ENCODE assay signal across 10 cellular contexts in genomic region chr19:49801966-49802661, GRCh38. TPM values are rescaled to one million over a fixed set of nuclear protein-coding genes. Genes with fewer than 3 reads are reported as not detected.
DNase-seq lines count a peak whose midpoint lies in the region; ATAC-seq, FAIRE-seq and TF ChIP-seq lines count a peak whose summit lies in the region.
"Had no signal": no experiment of that assay in that cellular context is flagged by ENCODE, and none has a peak within 500 bp of the region (broad histone marks: within the 10 kb centered on the region; RNA-seq: fewer than 3 reads in every experiment).

No MANE protein-coding gene starts in this region.

- peaks cover 5% of the 10 kb centered on the region for H4K20me1 ChIP-seq in K562 (replicated peaks; ENCODE audit: control insufficient read depth, insufficient read depth, low read length)

- H3K27ac ChIP-seq in A673 (ENCODE audit: low read depth, low read length, poor library complexity, severe bottlenecking) (peak overlapping the region; percentile 57), K562 (ENCODE audit: extremely low read depth, low read depth, low read length) (no peak overlapping the region), skeletal muscle tissue (ENCODE audit: low read depth, low read length) (no peak overlapping the region), small intestine (ENCODE audit: low read depth in 1 of 2, low read length in 1 of 2) (no peak overlapping the region)

- no peak for TF ChIP-seq POLR2A in K562 (conservative IDR thresholded peaks at IDR 0.05)

- no peaks in the 10 kb centered on the region for H3K9me3 Mint-ChIP-seq in activated naive CD4-positive, alpha-beta T cell treated with anti-CD3 and anti-CD28 coated beads, Interleukin-2, amount 50 U/mL, for 72 hours
- H3K9me3 Mint-ChIP-seq: T-helper 1 cell treated with Interleukin-12 subunit alpha and Interleukin-12 subunit beta and Interleukin-4 antibody, amounts not matched to agents 30 μg/mL and 1 μg/mL, for 36 hours had no signal

- no peak overlapping the region for H3K27ac Mint-ChIP-seq in activated naive CD4-positive, alpha-beta T cell treated with anti-CD3 and anti-CD28 coated beads, Interleukin-2, amount 50 U/mL, for 72 hours
- H3K27ac Mint-ChIP-seq: T-helper 1 cell treated with Interleukin-12 subunit alpha and Interleukin-12 subunit beta and Interleukin-4 antibody, amounts not matched to agents 30 μg/mL and 1 μg/mL, for 36 hours had no signal

- H3K36me3 ChIP-seq in A673 (ENCODE audit: insufficient read depth, low read length, poor library complexity, severe bottlenecking) (peaks cover 24% of the 10 kb centered on the region), K562 (ENCODE audit: control insufficient read depth, insufficient read depth, low read length) (peaks cover 93% of the 10 kb centered on the region), skeletal muscle tissue (ENCODE audit: control insufficient read depth in 3 of 3, insufficient read depth in 3 of 3, low read length in 3 of 3) (peaks cover 31 to 47% (median 36%) of the 10 kb centered on the region in 3 donors), small intestine (ENCODE audit: control insufficient read depth in 2 of 2, insufficient read depth in 2 of 2, low read length in 2 of 2) (peaks cover 12 to 14% of the 10 kb centered on the region in 2 donors)

- peak; percentile 65 for ATAC-seq in K562
- no peak for ATAC-seq in activated naive CD4-positive, alpha-beta T cell treated with anti-CD3 and anti-CD28 coated beads, Interleukin-2, amount 50 U/mL, for 72 hours

- WGBS in K562 (ENCODE audit: insufficient coverage, low coverage, missing lambda C conversion rate): 75% methylated on average over 20 of the region's 38 CpGs
- 53 to 82% (median 78%) methylated on average over 25 to 38 of the region's 38 CpGs for WGBS in small intestine, 3 donors

- in situ Hi-C loops in K562 (cut with MboI): no loop called here

- 0 out of 4 replicates have a peak overlapping the region, but pooled peaks of 1 of the 2 experiments have one; percentile 43 for H3K9ac ChIP-seq in K562 (ENCODE audit: insufficient read depth in 1 of 2, low read depth in 2 of 2, low read length in 2 of 2)
- peak overlapping the region in 2 of 3 donors; percentile 3 to 75 for H3K9ac ChIP-seq in skeletal muscle tissue (ENCODE audit: low read depth in 1 of 3, low read length in 3 of 3)

- no peak overlapping the region for H2AFZ ChIP-seq in K562 (ENCODE audit: low read depth, low read length)

- no peak for TF ChIP-seq EP300 in K562 (IDR thresholded peaks at IDR 0.05; ENCODE audit: low read length)

- no peaks in the 10 kb centered on the region for H3K27me3 ChIP-seq in A673 (replicated peaks; ENCODE audit: insufficient read depth, low read depth, low read length, poor library complexity)
- H3K27me3 ChIP-seq in K562 (ENCODE audit: control insufficient read depth in 2 of 2, insufficient read depth in 2 of 2, low read length in 2 of 2): no peaks in the 10 kb centered on the region
- H3K27me3 ChIP-seq in skeletal muscle tissue (ENCODE audit: control insufficient read depth in 3 of 3, insufficient read depth in 3 of 3, low read length in 3 of 3): no peaks in the 10 kb centered on the region
- H3K27me3 ChIP-seq in small intestine (ENCODE audit: control insufficient read depth in 2 of 2, insufficient read depth in 2 of 2, low read length in 2 of 2): no peaks in the 10 kb centered on the region

- no TSS peak for BruUV-seq in A673 (replicated peaks; lab: Mats Ljungman, UMichigan)
- no TSS peak for BruUV-seq in K562 (replicated peaks; lab: Mats Ljungman, UMichigan)

- peak overlapping the region; percentile 35 for H3K4me3 ChIP-seq in A673 (ENCODE audit: low read depth, low read length, poor library complexity, severe bottlenecking)
- no peak overlapping the region for H3K4me3 ChIP-seq in K562
- peak overlapping the region; percentile 38; the same call in 1 of the 2 replicates for H3K4me3 ChIP-seq in iPS-18c (ENCODE audit: insufficient read depth, low read depth, low read length)
- peak overlapping the region; percentile 54 to 77 (median 65) for H3K4me3 ChIP-seq in skeletal muscle tissue (ENCODE audit: low read length in 3 of 3)
- H3K4me3 ChIP-seq in small intestine (ENCODE audit: low read depth in 1 of 2, low read length in 2 of 2): no peak overlapping the region

- POLR2A ChIA-PET in A673 (lab: Charles Lee; ENCODE audit: low non-redundant PET) (interaction anchor here (0.7 kb wide), 1 partner anchor 9 kb away, joined by 4 read pairs; no protein-coding TSS in a partner anchor), K562 (lab: Yijun Ruan, JAX) (no interaction called here)

- no peak for TF ChIP-seq RAD21 in K562 (CRISPR knock-in tag; conservative IDR thresholded peaks at IDR 0.05 in 1 of 2, IDR thresholded peaks at IDR 0.05 in 1 of 2)

- no peaks in the 10 kb centered on the region for H3K9me3 ChIP-seq in A673 (ENCODE audit: low read depth, low read length, poor library complexity, severe bottlenecking)
- H3K9me3 ChIP-seq in K562 (replicated peaks; ENCODE audit: control insufficient read depth, insufficient read depth, low read depth, low read length): no peaks in the 10 kb centered on the region
- H3K9me3 ChIP-seq in iPS-18c (ENCODE audit: control insufficient read depth, insufficient read depth, low read length): no peaks in the 10 kb centered on the region
- H3K9me3 ChIP-seq in skeletal muscle tissue (ENCODE audit: control insufficient read depth in 3 of 3, low read length in 3 of 3): no peaks in the 10 kb centered on the region
- H3K9me3 ChIP-seq in small intestine (ENCODE audit: control insufficient read depth, low read depth): no peaks in the 10 kb centered on the region

- peak; percentile 42; the same call in 1 of the 2 replicates for TF ChIP-seq CTCF in A673 (conservative IDR thresholded peaks at IDR 0.05; ENCODE audit: low read depth, low read length)
- peak in 2 of 3 experiments; percentile 5 to 9; a peak in 1 of 6 replicates for TF ChIP-seq CTCF in K562 (IDR thresholded peaks at IDR 0.05 in 2 of 3, conservative IDR thresholded peaks at IDR 0.05 in 1 of 3; ENCODE audit: insufficient read depth in 2 of 3, low read depth in 1 of 3, low read length in 3 of 3)
- no peak for TF ChIP-seq CTCF in GM20000 (IDR thresholded peaks at IDR 0.05; ENCODE audit: extremely low read depth, missing control alignments)

- H3K4me2 ChIP-seq in K562 (ENCODE audit: insufficient read depth, low read length): no peak overlapping the region

- H3K9me1 ChIP-seq in K562 (ENCODE audit: control insufficient read depth, insufficient read depth, low read length): no peaks in the 10 kb centered on the region

- intact Hi-C loops in A673 (cut with micrococcal nuclease; ENCODE audit: unreplicated experiment): no loop called here
- intact Hi-C loops in K562 (cut with micrococcal nuclease): no loop called here

- no peaks in the 10 kb centered on the region for H3K79me2 ChIP-seq in K562 (ENCODE audit: control insufficient read depth, insufficient read depth, low read length)

- FAIRE-seq in K562 (lab: Jason Lieb, UNC) (peak; percentile 77), small intestine (lab: Jason Lieb, UNC) (no peak)

- CTCF ChIA-PET in A673 (lab: Charles Lee) (no interaction called here), K562 (lab: Yijun Ruan, JAX; ENCODE audit: low intra/inter-chr PET ratio) (interaction anchor here (0.6 kb wide), 1 partner anchor 70 kb away, joined by 3 read pairs; no protein-coding TSS in a partner anchor)

- H3K4me1 ChIP-seq in A673 (ENCODE audit: insufficient read depth, low read length, poor library complexity, severe bottlenecking) (peaks cover 9% of the 10 kb centered on the region), K562 (replicated peaks in 1 of 2; ENCODE audit: control insufficient read depth in 2 of 2, insufficient read depth in 2 of 2, low read length in 2 of 2) (peaks cover 2 to 57% of the 10 kb centered on the region in 2 experiments; a peak in 4 of 5 replicates), skeletal muscle tissue (ENCODE audit: control insufficient read depth in 3 of 3, insufficient read depth in 3 of 3, low read length in 3 of 3) (peaks cover 7 to 8% (median 7%) of the 10 kb centered on the region in 3 donors), small intestine (ENCODE audit: control insufficient read depth in 2 of 2, insufficient read depth in 1 of 2, low read depth in 1 of 2, low read length in 1 of 2) (no peaks in the 10 kb centered on the region)

- DNase-seq in A673 (ENCODE audit: low spot score): peak; percentile 92
- DNase-seq in NCI-H1694 treated with DMSO at 0.1 percent for 48 hours (lab: John Stamatoyannopoulos, UW): peak; percentile 85
- peak in 3 of 4 experiments; percentile 39 to 75 (median 64) for DNase-seq in K562 (ENCODE audit: extremely low read depth in 1 of 4, low spot score in 3 of 4)
- DNase-seq in activated naive CD4-positive, alpha-beta T cell treated with anti-CD3 and anti-CD28 coated beads, Interleukin-2, amount 50 U/mL, for 72 hours (ENCODE audit: low spot score in 2 of 2): no peak
- DNase-seq in GM20000 (ENCODE audit: low spot score): no peak
- no peak for DNase-seq in small intestine
- DNase-seq: DND-41 had no signal

- no peaks in the 10 kb centered on the region for H3K36me3 Mint-ChIP-seq in activated naive CD4-positive, alpha-beta T cell treated with anti-CD3 and anti-CD28 coated beads, Interleukin-2, amount 50 U/mL, for 72 hours

RNA-seq across cellular contexts. Expression of gene FUZ, which starts 11.0 kb away (rescaled TPM):
- total RNA-seq in A673 (2021): 53.0 and 64.3 TPM in 2 replicates
- total RNA-seq in K562 (2011; cell fraction: chromatin; rRNA removed; ENCODE audit: low replicate concordance): 5.3 and 13.3 TPM in 2 replicates
- total RNA-seq in K562 (2011; cell fraction: nucleolus; rRNA removed): 8.2 and 9.1 TPM in 2 replicates
- 8.2 and 8.4 TPM in 2 replicates for total RNA-seq in K562 (2011; cell fraction: nucleoplasm; rRNA removed)
- 6.6 and 10.6 TPM in 2 replicates for total RNA-seq in K562 (2014; rRNA removed)
- total RNA-seq in K562 (2014; rRNA removed; fragmentation: Illumina TruSeq; extraction: Trizol): 1.9 and 3.5 TPM in 2 replicates
- 2.9 and 3.8 TPM in 2 replicates for total RNA-seq in K562 (2015; rRNA removed; fragmentation: Illumina TruSeq; extraction: Trizol)
- 6.7 and 7.6 TPM in 2 replicates for total RNA-seq in K562 (2021)
- polyA plus RNA-seq in K562 (2011; rRNA removed): 2.7 and 3.6 TPM in 2 replicates
- 4.8 and 5.7 TPM in 2 replicates for polyA plus RNA-seq in K562 (2011; cell fraction: cytosol; rRNA removed)
- 7.4 and 9.5 TPM in 2 replicates for polyA plus RNA-seq in K562 (2011; cell fraction: nucleus; rRNA removed)
- 6.3 and 6.4 TPM in 2 replicates for polyA plus RNA-seq in K562 (2012)
- 3.2 and 4.5 TPM in 2 replicates for polyA plus RNA-seq in K562 (2014; fragmentation: Illumina TruSeq; extraction: Trizol)
- polyA plus RNA-seq in K562 (2014; fragmentation: Nextera tagmentation; extraction: Ambion mirVana): under 1 TPM in 1 of 2 experiments, not detected in 1; 0.17 TPM
- polyA plus RNA-seq in K562 (2014; rRNA removed): 4.7 and 11.5 TPM in 2 replicates
- polyA minus RNA-seq in K562 (2011; rRNA and poly(A)+ RNA removed): 2.0 and 2.2 TPM in 2 replicates
- 2.6 and 6.6 TPM in 2 replicates for polyA minus RNA-seq in K562 (2011; cell fraction: cytosol; rRNA and poly(A)+ RNA removed)
- polyA minus RNA-seq in K562 (2011; cell fraction: nucleus; rRNA and poly(A)+ RNA removed): 1.2 and 3.7 TPM in 2 replicates
- total RNA-seq in skeletal muscle tissue: 12.5 TPM
- total RNA-seq in activated naive CD4-positive, alpha-beta T cell treated with anti-CD3 and anti-CD28 coated beads, Interleukin-2, amount 50 U/mL, for 72 hours: 10 to 100 TPM; 14.8 to 24.8 TPM
- polyA plus RNA-seq in small intestine: 10 to 100 TPM in 1 of 3 donors, 1 to 10 TPM in 2; 4.1 to 14.9 (median 5.1) TPM

RNA-seq across cellular contexts. Expression of gene MED25, which starts 16.0 kb away (rescaled TPM):
- total RNA-seq in A673 (2021) (93.0 and 111 TPM in 2 replicates), K562 (2014; rRNA removed) (19.3 and 30.1 TPM in 2 replicates), K562 (2014; rRNA removed; fragmentation: Illumina TruSeq; extraction: Trizol) (15.7 and 17.1 TPM in 2 replicates), K562 (2015; rRNA removed; fragmentation: Illumina TruSeq; extraction: Trizol) (14.5 and 16.0 TPM in 2 replicates), K562 (2021) (83.5 and 93.9 TPM in 2 replicates), skeletal muscle tissue (11.0 TPM)
- 109 and 190 TPM in 2 replicates for total RNA-seq in K562 (2011; cell fraction: chromatin; rRNA removed; ENCODE audit: low replicate concordance)
- total RNA-seq in K562 (2011; cell fraction: nucleolus; rRNA removed): 97.8 and 99.2 TPM in 2 replicates
- total RNA-seq in K562 (2011; cell fraction: nucleoplasm; rRNA removed): 109 and 111 TPM in 2 replicates
- polyA plus RNA-seq in K562 (2011; rRNA removed) (23.0 and 31.0 TPM in 2 replicates), K562 (2014; fragmentation: Illumina TruSeq; extraction: Trizol) (56.7 and 72.9 TPM in 2 replicates), K562 (2014; fragmentation: Nextera tagmentation; extraction: Ambion mirVana) (1 to 10 TPM; 4.1 to 4.4 TPM), K562 (2014; rRNA removed) (37.8 and 40.3 TPM in 2 replicates), small intestine (10 to 100 TPM; 26.7 to 53.9 (median 28.5) TPM)
- 18.3 and 19.6 TPM in 2 replicates for polyA plus RNA-seq in K562 (2011; cell fraction: cytosol; rRNA removed)
- 111 and 131 TPM in 2 replicates for polyA plus RNA-seq in K562 (2011; cell fraction: nucleus; rRNA removed)
- 57.3 and 63.8 TPM in 2 replicates for polyA plus RNA-seq in K562 (2012)
- polyA minus RNA-seq in K562 (2011; rRNA and poly(A)+ RNA removed): 20.8 and 22.4 TPM in 2 replicates
- polyA minus RNA-seq in K562 (2011; cell fraction: cytosol; rRNA and poly(A)+ RNA removed): 35.9 and 50.9 TPM in 2 replicates
- polyA minus RNA-seq in K562 (2011; cell fraction: nucleus; rRNA and poly(A)+ RNA removed): 38.8 and 53.6 TPM in 2 replicates
- 10 to 100 TPM; 58.4 to 68.2 TPM for total RNA-seq in activated naive CD4-positive, alpha-beta T cell treated with anti-CD3 and anti-CD28 coated beads, Interleukin-2, amount 50 U/mL, for 72 hours

RNA-seq across cellular contexts. Expression of gene AP2A1, which starts 35.3 kb away (rescaled TPM):
- total RNA-seq in A673 (2021) (80.1 and 98.5 TPM in 2 replicates), K562 (2014; rRNA removed) (77.6 and 109 TPM in 2 replicates), K562 (2014; rRNA removed; fragmentation: Illumina TruSeq; extraction: Trizol) (21.5 and 23.4 TPM in 2 replicates), K562 (2015; rRNA removed; fragmentation: Illumina TruSeq; extraction: Trizol) (29.1 and 31.8 TPM in 2 replicates), K562 (2021) (138 and 150 TPM in 2 replicates), skeletal muscle tissue (32.9 TPM)
- 142 and 352 TPM in 2 replicates for total RNA-seq in K562 (2011; cell fraction: chromatin; rRNA removed; ENCODE audit: low replicate concordance)
- total RNA-seq in K562 (2011; cell fraction: nucleolus; rRNA removed): 179 and 183 TPM in 2 replicates
- 173 and 215 TPM in 2 replicates for total RNA-seq in K562 (2011; cell fraction: nucleoplasm; rRNA removed)
- polyA plus RNA-seq in K562 (2011; rRNA removed) (31.9 and 75.2 TPM in 2 replicates), K562 (2014; fragmentation: Illumina TruSeq; extraction: Trizol) (47.0 and 81.3 TPM in 2 replicates), K562 (2014; fragmentation: Nextera tagmentation; extraction: Ambion mirVana) (1 to 10 TPM in 1 of 2 experiments, under 1 TPM in 1; 0.55 to 1.5 TPM), K562 (2014; rRNA removed) (89.6 and 91.9 TPM in 2 replicates), small intestine (10 to 100 TPM; 34.7 to 58.1 (median 49.2) TPM)
- 57.0 and 118 TPM in 2 replicates for polyA plus RNA-seq in K562 (2011; cell fraction: cytosol; rRNA removed)
- polyA plus RNA-seq in K562 (2011; cell fraction: nucleus; rRNA removed): 98.4 and 141 TPM in 2 replicates
- polyA plus RNA-seq in K562 (2012): 97.7 and 117 TPM in 2 replicates
- polyA minus RNA-seq in K562 (2011; rRNA and poly(A)+ RNA removed): 65.8 and 75.2 TPM in 2 replicates
- 102 and 161 TPM in 2 replicates for polyA minus RNA-seq in K562 (2011; cell fraction: cytosol; rRNA and poly(A)+ RNA removed)
- polyA minus RNA-seq in K562 (2011; cell fraction: nucleus; rRNA and poly(A)+ RNA removed): 54.4 and 66.2 TPM in 2 replicates
- total RNA-seq in activated naive CD4-positive, alpha-beta T cell treated with anti-CD3 and anti-CD28 coated beads, Interleukin-2, amount 50 U/mL, for 72 hours: 100 to 1,000 TPM in 1 of 2 donors, 10 to 100 TPM in 1; 79.0 to 137 TPM

RNA-seq across cellular contexts. Expression of gene TSKS, which starts 39.0 kb away (rescaled TPM):
- total RNA-seq in A673 (2021) (not detected in 2 replicates), K562 (2014; rRNA removed) (3.3 and 4.5 TPM in 2 replicates), K562 (2014; rRNA removed; fragmentation: Illumina TruSeq; extraction: Trizol) (0.64 and 0.80 TPM in 2 replicates), K562 (2015; rRNA removed; fragmentation: Illumina TruSeq; extraction: Trizol) (1.2 and 1.3 TPM in 2 replicates), K562 (2021) (2.3 and 2.4 TPM in 2 replicates), skeletal muscle tissue (under 0.01 TPM)
- 3.2 and 5.6 TPM in 2 replicates for total RNA-seq in K562 (2011; cell fraction: chromatin; rRNA removed; ENCODE audit: low replicate concordance)
- total RNA-seq in K562 (2011; cell fraction: nucleolus; rRNA removed): 4.0 and 5.0 TPM in 2 replicates
- 2.4 TPM in 2 replicates for total RNA-seq in K562 (2011; cell fraction: nucleoplasm; rRNA removed)
- polyA plus RNA-seq in K562 (2011; rRNA removed) (0.75 and 1.4 TPM in 2 replicates), K562 (2014; fragmentation: Illumina TruSeq; extraction: Trizol) (0.70 and 1.2 TPM in 2 replicates), K562 (2014; fragmentation: Nextera tagmentation; extraction: Ambion mirVana) (under 1 TPM; 0.14 to 0.35 TPM), K562 (2014; rRNA removed) (1.9 and 2.2 TPM in 2 replicates), small intestine (under 1 TPM in 2 of 3 donors, not detected in 1; 0.28 to 0.54 TPM)
- polyA plus RNA-seq in K562 (2011; cell fraction: cytosol; rRNA removed): 1.0 and 1.6 TPM in 2 replicates
- polyA plus RNA-seq in K562 (2011; cell fraction: nucleus; rRNA removed): 2.7 and 3.3 TPM in 2 replicates
- 2.9 and 4.5 TPM in 2 replicates for polyA plus RNA-seq in K562 (2012)
- polyA minus RNA-seq in K562 (2011; rRNA and poly(A)+ RNA removed): 0.42 and 0.49 TPM in 2 replicates
- polyA minus RNA-seq in K562 (2011; cell fraction: cytosol; rRNA and poly(A)+ RNA removed): 0.86 and 1.0 TPM in 2 replicates
- polyA minus RNA-seq in K562 (2011; cell fraction: nucleus; rRNA and poly(A)+ RNA removed): 1.4 and 2.2 TPM in 2 replicates
- 1 to 10 TPM in 1 of 2 donors, under 1 TPM in 1; 0.57 to 1.9 TPM for total RNA-seq in activated naive CD4-positive, alpha-beta T cell treated with anti-CD3 and anti-CD28 coated beads, Interleukin-2, amount 50 U/mL, for 72 hours

RNA-seq across cellular contexts. Expression of gene PTOV1, which starts 48.8 kb away (rescaled TPM):
- total RNA-seq in A673 (2021): 331 and 356 TPM in 2 replicates
- total RNA-seq in K562 (2011; cell fraction: chromatin; rRNA removed; ENCODE audit: low replicate concordance): 128 and 364 TPM in 2 replicates
- 274 and 281 TPM in 2 replicates for total RNA-seq in K562 (2011; cell fraction: nucleolus; rRNA removed)
- 195 and 218 TPM in 2 replicates for total RNA-seq in K562 (2011; cell fraction: nucleoplasm; rRNA removed)
- 61.3 and 79.5 TPM in 2 replicates for total RNA-seq in K562 (2014; rRNA removed)
- 14.0 and 23.3 TPM in 2 replicates for total RNA-seq in K562 (2014; rRNA removed; fragmentation: Illumina TruSeq; extraction: Trizol)
- total RNA-seq in K562 (2015; rRNA removed; fragmentation: Illumina TruSeq; extraction: Trizol): 43.5 and 44.6 TPM in 2 replicates
- total RNA-seq in K562 (2021): 156 and 169 TPM in 2 replicates
- 33.0 and 58.6 TPM in 2 replicates for polyA plus RNA-seq in K562 (2011; rRNA removed)
- 39.8 and 67.6 TPM in 2 replicates for polyA plus RNA-seq in K562 (2011; cell fraction: cytosol; rRNA removed)
- polyA plus RNA-seq in K562 (2011; cell fraction: nucleus; rRNA removed): 302 and 359 TPM in 2 replicates
- polyA plus RNA-seq in K562 (2012): 104 and 153 TPM in 2 replicates
- 61.7 and 81.3 TPM in 2 replicates for polyA plus RNA-seq in K562 (2014; fragmentation: Illumina TruSeq; extraction: Trizol)
- 1 to 10 TPM; 4.9 to 9.3 TPM for polyA plus RNA-seq in K562 (2014; fragmentation: Nextera tagmentation; extraction: Ambion mirVana)
- polyA plus RNA-seq in K562 (2014; rRNA removed): 68.1 and 75.0 TPM in 2 replicates
- polyA minus RNA-seq in K562 (2011; rRNA and poly(A)+ RNA removed): 22.8 and 25.3 TPM in 2 replicates
- polyA minus RNA-seq in K562 (2011; cell fraction: cytosol; rRNA and poly(A)+ RNA removed): 60.9 and 84.8 TPM in 2 replicates
- polyA minus RNA-seq in K562 (2011; cell fraction: nucleus; rRNA and poly(A)+ RNA removed): 81.6 and 99.6 TPM in 2 replicates
- total RNA-seq in skeletal muscle tissue: 63.7 TPM
- 100 to 1,000 TPM; 110 TPM for total RNA-seq in activated naive CD4-positive, alpha-beta T cell treated with anti-CD3 and anti-CD28 coated beads, Interleukin-2, amount 50 U/mL, for 72 hours
- 100 to 1,000 TPM in 1 of 3 donors, 10 to 100 TPM in 2; 71.4 to 101 (median 74.8) TPM for polyA plus RNA-seq in small intestine

Comparison
In these comparisons a context has a peak if more than half of its experiments do, and no peak if none do; other contexts are left out.
1. DNase-seq: peak in A673 (single experiment), NCI-H1694 treated with DMSO at 0.1 percent for 48 hours (single experiment) and K562 (3 of 4); none in activated naive CD4-positive, alpha-beta T cell treated with anti-CD3 and anti-CD28 coated beads, Interleukin-2, amount 50 U/mL, for 72 hours (0 of 2), GM20000 (single experiment) and small intestine (single experiment).
2. H3K4me3 ChIP-seq: peak in A673 (single experiment), iPS-18c (single experiment) and skeletal muscle tissue (3 of 3); none in K562 (single experiment) and small intestine (0 of 2).